ENCODE assay signal across 22 cellular contexts in the genomic region with DNA sequence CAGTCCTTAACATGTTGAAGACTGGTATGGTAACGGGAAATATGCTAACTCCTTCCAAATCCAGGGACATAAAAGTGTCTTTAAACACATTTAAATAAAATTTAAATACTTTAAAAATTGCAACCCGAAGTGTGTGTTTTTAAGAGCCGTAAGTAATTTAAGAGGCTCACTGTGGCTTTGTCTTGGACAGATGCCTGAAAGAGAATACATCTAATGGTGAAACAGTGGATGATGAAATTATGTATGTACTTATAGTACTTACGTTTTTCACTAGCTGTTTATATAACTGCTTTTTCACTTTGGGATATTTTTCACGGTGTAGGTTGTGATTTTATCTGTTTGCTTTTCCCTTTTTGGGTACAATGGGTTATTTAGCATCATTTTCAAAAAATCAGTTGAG.
DNase-seq lines count a peak whose midpoint lies in the region; ATAC-seq and TF ChIP-seq lines count a peak whose summit lies in the region.
"Had no signal": no experiment of that assay in that cellular context is flagged by ENCODE, and none has a peak within 500 bp of the region (broad histone marks: within the 10 kb centered on the region; RNA-seq: fewer than 3 reads in every experiment).

No MANE protein-coding gene starts in this region.

- DNase-seq in HCEC 1CT (peak; percentile 11), NCI-H2081 (lab: John Stamatoyannopoulos, UW) (peak; percentile 14 to 77), choroid plexus epithelial cell (ENCODE audit: low read depth) (peak; percentile 51), mesenchymal stem cell (peak; percentile 49), WTC11 (ENCODE audit: low spot score) (no peak), germinal center (ENCODE audit: low spot score) (no peak), T-helper 17 cell (no peak)
- no peak for DNase-seq in stimulated activated naive B cell treated with anti-CD40 and anti-IgM and Interleukin-4, amounts not matched to agents 10 μg/mL and 1 μg/mL and 100 μg/mL, for 72 hours
- DNase-seq: CD8-positive, alpha-beta memory T cell; DMS53; EL; NCI-H187 treated with DMSO at 0.1 percent for 48 hours; NCI-H2227 treated with DMSO at 0.1 percent for 48 hours; NCI-H524 treated with DMSO at 0.1 percent for 48 hours; PC-3; RPMI8226; SHP77 treated with DMSO at 0.1 percent for 48 hours; SK-N-SH had no signal

- no peak overlapping the region for H3K23ac ChIP-seq in mesenchymal stem cell (ENCODE audit: low read length in 2 of 2)

- H2AK5ac ChIP-seq in mesenchymal stem cell (ENCODE audit: low read length, severe bottlenecking): no peak overlapping the region

- CTCF ChIA-PET in WTC11 (lab: Charles Lee): no interaction called here

- H3K4me1 Mint-ChIP-seq in WTC11: peaks cover 11% of the 10 kb centered on the region
- no peaks in the 10 kb centered on the region for H3K4me1 Mint-ChIP-seq in T-helper 17 cell
- no peaks in the 10 kb centered on the region for H3K4me1 Mint-ChIP-seq in stimulated activated naive B cell treated with anti-CD40 and anti-IgM and Interleukin-4, amounts not matched to agents 10 μg/mL and 1 μg/mL and 100 μg/mL, for 72 hours
- H3K4me1 Mint-ChIP-seq: CD8-positive, alpha-beta memory T cell had no signal

- H2BK15ac ChIP-seq in mesenchymal stem cell (ENCODE audit: low read depth, poor library complexity, severe bottlenecking): no peak overlapping the region

- H3K9me3 Mint-ChIP-seq in WTC11: peaks cover 6% of the 10 kb centered on the region; the same call in 1 of the 2 replicates
- no peaks in the 10 kb centered on the region for H3K9me3 Mint-ChIP-seq in stimulated activated naive B cell treated with anti-CD40 and anti-IgM and Interleukin-4, amounts not matched to agents 10 μg/mL and 1 μg/mL and 100 μg/mL, for 72 hours

- no peak overlapping the region for H2BK120ac ChIP-seq in mesenchymal stem cell (ENCODE audit: low read depth, low read length)

- no peak overlapping the region for H3K9ac ChIP-seq in mesenchymal stem cell (ENCODE audit: low read length)
- H3K9ac ChIP-seq: BLaER1 treated with 17β-estradiol and CSF1 and Interleukin-3, amounts not matched to agents 10 nM and 100 nM; SK-N-SH had no signal

- H3K9me3 ChIP-seq in mesenchymal stem cell (ENCODE audit: control insufficient read depth, low read length): no peaks in the 10 kb centered on the region
- no peaks in the 10 kb centered on the region for H3K9me3 ChIP-seq in T-helper 17 cell (ENCODE audit: control insufficient read depth, low read length, poor library complexity, severe bottlenecking)
- H3K9me3 ChIP-seq: BLaER1 treated with 17β-estradiol and CSF1 and Interleukin-3, amounts not matched to agents 10 nM and 100 nM had no signal

- H2AFZ ChIP-seq in mesenchymal stem cell (ENCODE audit: low read depth, low read length): no peak overlapping the region
- H2AFZ ChIP-seq: GM23338 had no signal

- no peaks in the 10 kb centered on the region for H3K27me3 ChIP-seq in mesenchymal stem cell (ENCODE audit: control insufficient read depth in 1 of 2, insufficient read depth in 1 of 2, low read length in 2 of 2)
- H3K27me3 ChIP-seq: BLaER1 treated with 17β-estradiol and CSF1 and Interleukin-3, amounts not matched to agents 10 nM and 100 nM had no signal

- H3K18ac ChIP-seq in mesenchymal stem cell (ENCODE audit: low read depth in 1 of 2, low read length in 2 of 2): no peak overlapping the region

- H3K4me3 ChIP-seq in choroid plexus epithelial cell (ENCODE audit: low read depth, low read length) (no peak overlapping the region), mesenchymal stem cell (ENCODE audit: insufficient read depth in 1 of 2, low read depth in 1 of 2, low read length in 2 of 2) (no peak overlapping the region)
- H3K4me3 ChIP-seq: BLaER1 treated with 17β-estradiol and CSF1 and Interleukin-3, amounts not matched to agents 10 nM and 100 nM; GM12878; GM23338; K562 had no signal

- POLR2A ChIA-PET in WTC11 (lab: Charles Lee): no interaction called here

- H3K27ac ChIP-seq in mesenchymal stem cell (ENCODE audit: low read length, poor library complexity, severe bottlenecking): no peak overlapping the region
- H3K27ac ChIP-seq: BLaER1 treated with 17β-estradiol and CSF1 and Interleukin-3, amounts not matched to agents 10 nM and 100 nM had no signal

- H2BK5ac ChIP-seq in mesenchymal stem cell (ENCODE audit: low read depth, low read length, poor library complexity, severe bottlenecking): no peak overlapping the region

- H3K4ac ChIP-seq in mesenchymal stem cell (ENCODE audit: low read depth in 1 of 2, low read length in 2 of 2): no peak overlapping the region

- no peak for TF ChIP-seq CTCF in choroid plexus epithelial cell (conservative IDR thresholded peaks at IDR 0.05; ENCODE audit: low read depth, low read length)
- no peak for TF ChIP-seq CTCF in WTC11 (IDR thresholded peaks at IDR 0.05)

- no peak for ATAC-seq in WTC11
- no peak for ATAC-seq in T-helper 17 cell
- no peak for ATAC-seq in stimulated activated naive B cell treated with anti-CD40 and anti-IgM and Interleukin-4, amounts not matched to agents 10 μg/mL and 1 μg/mL and 100 μg/mL, for 72 hours (replicated peaks)
- ATAC-seq: GM12878, GM23338, K562, PC-3 had no signal

- H3K36me3 Mint-ChIP-seq in WTC11 (peaks cover 6% of the 10 kb centered on the region; the same call in 1 of the 2 replicates), T-helper 17 cell (ENCODE audit: low read depth) (no peaks in the 10 kb centered on the region)
- H3K36me3 Mint-ChIP-seq in stimulated activated naive B cell treated with anti-CD40 and anti-IgM and Interleukin-4, amounts not matched to agents 10 μg/mL and 1 μg/mL and 100 μg/mL, for 72 hours: no peaks in the 10 kb centered on the region
- H3K36me3 Mint-ChIP-seq: CD8-positive, alpha-beta memory T cell had no signal

- no peak overlapping the region for H3K4me3 Mint-ChIP-seq in WTC11
- no peak overlapping the region for H3K4me3 Mint-ChIP-seq in T-helper 17 cell
- H3K4me3 Mint-ChIP-seq in stimulated activated naive B cell treated with anti-CD40 and anti-IgM and Interleukin-4, amounts not matched to agents 10 μg/mL and 1 μg/mL and 100 μg/mL, for 72 hours: no peak overlapping the region
- H3K4me3 Mint-ChIP-seq: CD8-positive, alpha-beta memory T cell; GM23338 had no signal

- H3K27ac Mint-ChIP-seq in WTC11 (no peak overlapping the region), T-helper 17 cell (no peak overlapping the region)
- no peak overlapping the region for H3K27ac Mint-ChIP-seq in stimulated activated naive B cell treated with anti-CD40 and anti-IgM and Interleukin-4, amounts not matched to agents 10 μg/mL and 1 μg/mL and 100 μg/mL, for 72 hours
- H3K27ac Mint-ChIP-seq: CD8-positive, alpha-beta memory T cell; GM23338 had no signal

- H4K8ac ChIP-seq in mesenchymal stem cell (ENCODE audit: low read length): no peak overlapping the region

- H3K27me3 Mint-ChIP-seq in WTC11 (ENCODE audit: low read depth) (no peaks in the 10 kb centered on the region), T-helper 17 cell (peaks cover 21% of the 10 kb centered on the region)
- no peaks in the 10 kb centered on the region for H3K27me3 Mint-ChIP-seq in stimulated activated naive B cell treated with anti-CD40 and anti-IgM and Interleukin-4, amounts not matched to agents 10 μg/mL and 1 μg/mL and 100 μg/mL, for 72 hours

- H4K91ac ChIP-seq in mesenchymal stem cell (ENCODE audit: low read length): no peak overlapping the region

- no peaks in the 10 kb centered on the region for H3K79me1 ChIP-seq in mesenchymal stem cell (replicated peaks; ENCODE audit: low read length, poor library complexity, severe bottlenecking)

- no peaks in the 10 kb centered on the region for H3K36me3 ChIP-seq in mesenchymal stem cell (ENCODE audit: control insufficient read depth in 1 of 2, insufficient read depth in 2 of 2, low read depth in 1 of 2, low read length in 2 of 2)
- H3K36me3 ChIP-seq: BLaER1 treated with 17β-estradiol and CSF1 and Interleukin-3, amounts not matched to agents 10 nM and 100 nM had no signal

- H2BK12ac ChIP-seq in mesenchymal stem cell (ENCODE audit: low read length in 2 of 2): no peak overlapping the region

- 78% methylated on average over 2 of the region's 5 CpGs for WGBS in mesenchymal stem cell

- no peaks in the 10 kb centered on the region for H3K4me1 ChIP-seq in mesenchymal stem cell (ENCODE audit: control insufficient read depth, insufficient read depth, low read depth, low read length)

- H3K14ac ChIP-seq in mesenchymal stem cell (ENCODE audit: low read length in 2 of 2): no peak overlapping the region

- H3K4me2 ChIP-seq in mesenchymal stem cell (ENCODE audit: low read length, poor library complexity, severe bottlenecking): no peak overlapping the region
- H3K4me2 ChIP-seq: BLaER1 treated with 17β-estradiol and CSF1 and Interleukin-3, amounts not matched to agents 10 nM and 100 nM; GM23338; SK-N-SH had no signal

TF ChIP-seq in WTC11, 78 proteins besides CTCF, POLR2A, EP300 and RAD21:
- TF ChIP-seq NFYB (CRISPR knock-in tag; conservative IDR thresholded peaks at IDR 0.05; ENCODE audit: low read depth): no peak
- no peak for TF ChIP-seq KAT7 (CRISPR knock-in tag; IDR thresholded peaks at IDR 0.05; ENCODE audit: borderline replicate concordance)

Comparison
In these comparisons a context has a peak if more than half of its experiments do, and no peak if none do; other contexts are left out.
1. DNase-seq: peak in HCEC 1CT (single experiment), NCI-H2081 (2 of 2), choroid plexus epithelial cell (single experiment) and mesenchymal stem cell (single experiment); none in WTC11 (single experiment), germinal center (single experiment), T-helper 17 cell (0 of 3) and stimulated activated naive B cell treated with anti-CD40 and anti-IgM and Interleukin-4, amounts not matched to agents 10 μg/mL and 1 μg/mL and 100 μg/mL, for 72 hours (single experiment).